In genomic region chr17:48791128-48792032, GRCh38 we compare ENCODE assay signal across 8 cellular contexts. TPM values are rescaled to one million over a fixed set of nuclear protein-coding genes. Genes with fewer than 3 reads are reported as not detected.
DNase-seq lines count a peak whose midpoint lies in the region; ATAC-seq lines count a peak whose summit lies in the region.

No MANE protein-coding gene starts in this region.

- ATAC-seq in GM21526 (IDR thresholded peaks at IDR 0.05; ENCODE audit: low FRiP score, unreplicated experiment), result no peak

- DNase-seq in activated naive CD4-positive, alpha-beta T cell treated with Interleukin-2 at 50 U/mL for 16 hours, result peak; percentile 6
- no peak for DNase-seq in activated naive CD4-positive, alpha-beta T cell (lab: John Stamatoyannopoulos, UW)
- peak; percentile 85 for DNase-seq in HT1080 (ENCODE audit: low read depth)
- DNase-seq in SHP77 (lab: John Stamatoyannopoulos, UW), result peak; percentile 82 to 85
- DNase-seq in T47D (ENCODE audit: low read depth in 1 of 2, low spot score in 1 of 2), result peak; percentile 79 to 96
- DNase-seq in islet precursor cell, result peak; percentile 97
- DNase-seq in stimulated activated CD4-positive, alpha-beta T cell treated with anti-CD3 and anti-CD28 coated beads, Interleukin-4, amount 100 ng/mL, for 24 hours, result peak; percentile 26

- in situ Hi-C loops in T47D (cut with HindIII; ENCODE audit: low pct_unique_long_range_greater_than_20kb, low sequenced_read_pairs), result no loop called here

RNA-seq across cellular contexts. Expression of gene TTLL6, which starts 25.6 kb away (rescaled TPM):
- total RNA-seq in HT1080 (2014; rRNA removed; shearing (Covaris generic)), result 0.21 and 1.0 TPM in 2 replicates
- 0.02 and 0.03 TPM in 2 replicates for polyA plus RNA-seq in HT1080 (2015; cell fraction: cytosol; rRNA removed)
- 0.22 and 0.24 TPM in 2 replicates for polyA plus RNA-seq in HT1080 (2015; cell fraction: nucleus; rRNA removed)

RNA-seq across cellular contexts. Expression of gene CALCOCO2, which starts 39.5 kb away (rescaled TPM):
- 22.5 and 27.2 TPM in 2 replicates for total RNA-seq in HT1080 (2014; rRNA removed; shearing (Covaris generic))
- 53.1 and 59.8 TPM in 2 replicates for polyA plus RNA-seq in HT1080 (2015; cell fraction: cytosol; rRNA removed)
- 85.6 and 110 TPM in 2 replicates for polyA plus RNA-seq in HT1080 (2015; cell fraction: nucleus; rRNA removed)

Comparison
In these comparisons a context has a peak if more than half of its experiments do, and no peak if none do; other contexts are left out.
1. DNase-seq: peak in activated naive CD4-positive, alpha-beta T cell treated with Interleukin-2 at 50 U/mL for 16 hours (single experiment), HT1080 (single experiment), SHP77 (2 of 2), T47D (2 of 2), islet precursor cell (single experiment) and stimulated activated CD4-positive, alpha-beta T cell treated with anti-CD3 and anti-CD28 coated beads, Interleukin-4, amount 100 ng/mL, for 24 hours (single experiment); none in activated naive CD4-positive, alpha-beta T cell (0 of 4).